8 cellular contexts compared by ENCODE assay signal in the genomic region with DNA sequence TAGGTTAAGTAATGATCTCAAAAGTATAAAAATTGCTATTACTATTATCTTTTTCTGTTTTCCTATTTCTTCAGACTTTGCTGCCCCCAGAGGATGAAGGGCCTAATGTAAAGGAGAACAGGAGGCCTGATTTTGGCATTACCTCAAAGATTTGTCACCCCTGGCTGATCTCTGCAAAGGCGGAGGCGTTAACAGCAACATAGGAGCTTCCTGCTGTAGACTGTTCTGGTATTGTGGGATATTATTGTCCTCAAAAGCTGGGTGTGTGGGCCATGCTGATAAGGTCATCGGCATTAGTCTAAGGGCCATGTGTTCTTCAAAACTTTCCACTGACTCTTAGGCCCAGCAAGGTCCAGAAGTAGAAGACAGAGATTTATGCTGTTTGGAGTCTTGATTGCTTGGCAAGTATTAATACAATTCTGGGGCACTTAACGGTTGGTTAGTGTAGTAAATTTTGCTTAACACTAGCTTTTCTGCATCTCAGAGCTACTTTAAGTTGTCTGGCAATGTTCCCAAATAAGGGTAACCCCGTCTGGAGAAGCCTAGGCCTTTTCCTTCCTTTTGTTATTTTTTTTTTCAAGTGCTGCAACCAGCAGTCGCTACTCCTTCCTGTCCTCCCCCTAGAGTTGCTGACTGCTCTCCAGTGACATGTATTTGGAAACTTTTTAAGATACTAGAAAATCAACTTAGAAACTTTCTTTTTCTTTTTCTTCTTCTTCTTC. TPM values are rescaled to one million over a fixed set of nuclear protein-coding genes. Genes with fewer than 3 reads are reported as not detected.
DNase-seq lines count a peak whose midpoint lies in the region; ATAC-seq and TF ChIP-seq lines count a peak whose summit lies in the region.

No MANE protein-coding gene starts in this region.

- DNase-seq in activated B cell treated with CpG ODN at 0.5 μM for 24 hours (no peak), left lobe of liver (ENCODE audit: low spot score) (no peak), vagina (ENCODE audit: extremely low spot score in 2 of 2) (no peak), NCI-H128 (lab: John Stamatoyannopoulos, UW; ENCODE audit: unreplicated experiment) (no peak)

- H3K9me3 Mint-ChIP-seq in activated B cell treated with CpG ODN at 0.5 μM for 24 hours: peaks cover 4% of the 10 kb centered on the region

- ATAC-seq in GM18867 (IDR thresholded peaks at IDR 0.05; ENCODE audit: unreplicated experiment) (peak; percentile 74), HG02852 (IDR thresholded peaks at IDR 0.05; ENCODE audit: unreplicated experiment) (peak; percentile 80), activated B cell treated with CpG ODN at 0.5 μM for 24 hours (ENCODE audit: low read depth) (peak; percentile 83), left lobe of liver (peak; percentile 72), HG02571 (IDR thresholded peaks at IDR 0.05; ENCODE audit: unreplicated experiment) (no peak), HG03571 (IDR thresholded peaks at IDR 0.05; ENCODE audit: unreplicated experiment) (no peak)

- no peaks in the 10 kb centered on the region for H3K4me1 ChIP-seq in vagina

- H3K9me3 ChIP-seq in vagina: no peaks in the 10 kb centered on the region

- peaks cover 55% of the 10 kb centered on the region for H3K4me1 Mint-ChIP-seq in activated B cell treated with CpG ODN at 0.5 μM for 24 hours

- H3K27me3 ChIP-seq in vagina: no peaks in the 10 kb centered on the region

- CTCF ChIA-PET in activated B cell treated with CpG ODN at 0.5 μM for 24 hours (lab: Charles Lee): interaction anchor here (0.6 to 4.3 kb wide), 14 partner anchors 15 to 123 kb away, joined by 3 to 41 read pairs (median 4); a partner anchor contains a TSS

- POLR2A ChIA-PET in activated B cell treated with CpG ODN at 0.5 μM for 24 hours (lab: Charles Lee): interaction anchor here (0.7 to 7.6 kb wide), 15 partner anchors 16 to 123 kb away, joined by 3 to 189 read pairs (median 6); a partner anchor contains a TSS

- TF ChIP-seq CTCF in activated B cell treated with CpG ODN at 0.5 μM for 24 hours (IDR thresholded peaks at IDR 0.05) (no peak), vagina (IDR thresholded peaks at IDR 0.05) (no peak)

- peak overlapping the region; percentile 9 for H3K27ac ChIP-seq in vagina

- intact Hi-C loops in activated B cell treated with CpG ODN at 0.5 μM for 24 hours (cut with micrococcal nuclease) (loop anchor here (1.0 kb wide), 4 partner anchors 12 to 99 kb away; a partner anchor contains a TSS), vagina (cut with DNase I) (loop anchor here (10.0 kb wide), 1 partner anchor 83 kb away; no protein-coding TSS in a partner anchor)

- no peak overlapping the region for H3K4me3 ChIP-seq in vagina

- H3K27me3 Mint-ChIP-seq in activated B cell treated with CpG ODN at 0.5 μM for 24 hours: no peaks in the 10 kb centered on the region

- peak overlapping the region; percentile 85 for H3K4me3 Mint-ChIP-seq in activated B cell treated with CpG ODN at 0.5 μM for 24 hours

- no peaks in the 10 kb centered on the region for H3K36me3 ChIP-seq in vagina

- no peak for TF ChIP-seq POLR2A in vagina (IDR thresholded peaks at IDR 0.05)

- H3K36me3 Mint-ChIP-seq in activated B cell treated with CpG ODN at 0.5 μM for 24 hours (ENCODE audit: low read depth): peaks cover 9% of the 10 kb centered on the region

- H3K27ac Mint-ChIP-seq in activated B cell treated with CpG ODN at 0.5 μM for 24 hours: peak overlapping the region; percentile 99

RNA-seq across cellular contexts. Expression of a gene that starts 14.0 kb away (rescaled TPM):
- total RNA-seq in activated B cell treated with CpG ODN at 0.5 μM for 24 hours (187 TPM in 2 replicates), left lobe of liver (1.9 TPM), vagina (17.7 TPM)

RNA-seq across cellular contexts. Expression of a gene that starts 48.2 kb away (rescaled TPM):
- 44.5 and 47.5 TPM in 2 replicates for total RNA-seq in activated B cell treated with CpG ODN at 0.5 μM for 24 hours
- total RNA-seq in left lobe of liver: 17.8 TPM
- 15.2 TPM for total RNA-seq in vagina

Comparison
In these comparisons a context has a peak if more than half of its experiments do, and no peak if none do; other contexts are left out.
1. ATAC-seq: peak in GM18867 (single experiment), HG02852 (single experiment), activated B cell treated with CpG ODN at 0.5 μM for 24 hours (single experiment) and left lobe of liver (single experiment); none in HG02571 (single experiment) and HG03571 (single experiment).
2. RNA of a gene that starts 14.0 kb away (total RNA-seq): 187 TPM in activated B cell treated with CpG ODN at 0.5 μM for 24 hours; 17.7 TPM in vagina (single experiment) and 1.9 TPM in left lobe of liver (single experiment); every median in the first group is over 10 times any median in the second.